In genomic region chr1:206590025-206590834, GRCh38 we compare ENCODE assay signal across 8 cellular contexts. TPM values are rescaled to one million over a fixed set of nuclear protein-coding genes. Genes with fewer than 3 reads are reported as not detected.
DNase-seq lines count a peak whose midpoint lies in the region; ATAC-seq, FAIRE-seq and TF ChIP-seq lines count a peak whose summit lies in the region.

No MANE protein-coding gene starts in this region.

- H3K4me3 Mint-ChIP-seq in T-cell = peak overlapping the region in 1 of 3 donors; percentile 41

- POLR2A ChIA-PET in T-cell (lab: Charles Lee) = no interaction called here

- H3K9me3 ChIP-seq in smooth muscle cell (replicated peaks; ENCODE audit: low read depth) = no peaks in the 10 kb centered on the region

- H2AFZ ChIP-seq in smooth muscle cell (ENCODE audit: low read depth) = no peak overlapping the region

- H3K4me1 Mint-ChIP-seq in T-cell = peaks cover 39 to 70% (median 70%) of the 10 kb centered on the region in 3 donors

- H3K27ac ChIP-seq in smooth muscle cell (ENCODE audit: low read depth) = peak overlapping the region; percentile 92

- CTCF ChIA-PET in T-cell (lab: Charles Lee) = interaction anchor here in 1 of 2 donors (1.9 kb wide), 1 partner anchor 38 kb away, joined by 5 read pairs; no protein-coding TSS in a partner anchor

- TF ChIP-seq POLR2A in H54 (IDR thresholded peaks at IDR 0.05; ENCODE audit: low read depth, low read length) = no peak

- no peaks in the 10 kb centered on the region for H3K79me2 ChIP-seq in smooth muscle cell (ENCODE audit: low read depth)

- 17% methylated on average over 8 of the region's 8 CpGs for WGBS in smooth muscle cell (ENCODE audit: low lambda C conversion rate)

- no peaks in the 10 kb centered on the region for H3K9me3 Mint-ChIP-seq in T-cell

- no peak overlapping the region for H3K4me3 ChIP-seq in choroid plexus epithelial cell (ENCODE audit: low read depth, low read length)
- no peak overlapping the region for H3K4me3 ChIP-seq in smooth muscle cell

- no peaks in the 10 kb centered on the region for H3K27me3 Mint-ChIP-seq in T-cell

- peak; percentile 79 to 95 (median 90) for ATAC-seq in T-cell (replicated peaks in 1 of 4)
- no peak for ATAC-seq in GM19395 (IDR thresholded peaks at IDR 0.05; ENCODE audit: unreplicated experiment)

- TF ChIP-seq CTCF in choroid plexus epithelial cell (conservative IDR thresholded peaks at IDR 0.05; ENCODE audit: low read depth, low read length) (peak; percentile 50), smooth muscle cell (IDR thresholded peaks at IDR 0.05; ENCODE audit: borderline replicate concordance, insufficient read depth, poor library complexity, severe bottlenecking) (peak; percentile 67)

- peak overlapping the region; percentile 67 for H3K4me2 ChIP-seq in smooth muscle cell

- H3K36me3 ChIP-seq in smooth muscle cell (ENCODE audit: low read depth) = no peaks in the 10 kb centered on the region

- H3K4me1 ChIP-seq in smooth muscle cell (ENCODE audit: low read depth) = peaks cover 35% of the 10 kb centered on the region

- H3K36me3 Mint-ChIP-seq in T-cell = peaks cover 64% of the 10 kb centered on the region

- peak; percentile 39 for DNase-seq in COLO829 (ENCODE audit: low spot score)
- peak; percentile 76 for DNase-seq in H54 (ENCODE audit: insufficient read length, low spot score)
- peak in 10 of 34 experiments; percentile 19 to 59 (median 34) for DNase-seq in T-cell
- DNase-seq in choroid plexus epithelial cell (ENCODE audit: low read depth) = peak; percentile 51
- no peak for DNase-seq in smooth muscle cell (lab: John Stamatoyannopoulos, UW; ENCODE audit: unreplicated experiment)
- DNase-seq in 8988T = no peak
- DNase-seq in cerebellum (ENCODE audit: low spot score) = no peak

- no peaks in the 10 kb centered on the region for H4K20me1 ChIP-seq in smooth muscle cell (ENCODE audit: low read depth)

- peaks cover 22% of the 10 kb centered on the region for H3F3A ChIP-seq in smooth muscle cell (ENCODE audit: low read depth)

- no peak overlapping the region for H3K9ac ChIP-seq in smooth muscle cell (ENCODE audit: low read depth)

- H3K27ac Mint-ChIP-seq in T-cell = peak overlapping the region; percentile 83 to 94

- H3K27me3 ChIP-seq in smooth muscle cell (ENCODE audit: low read depth) = no peaks in the 10 kb centered on the region

- peak; percentile 74 for FAIRE-seq in H54 (lab: Jason Lieb, UNC)

RNA-seq across cellular contexts. Expression of gene EIF2D, which starts 22.0 kb away (rescaled TPM):
- total RNA-seq in T-cell (10 to 100 TPM; 48.0 to 56.7 (median 49.3) TPM), smooth muscle cell (28.9 and 32.5 TPM in 2 replicates), cerebellum (22.5 TPM)
- 22.8 and 22.9 TPM in 2 replicates for polyA plus RNA-seq in smooth muscle cell

RNA-seq across cellular contexts. Expression of gene DYRK3, which starts 45.1 kb away (rescaled TPM):
- total RNA-seq in T-cell (1 to 10 TPM in 4 of 5 donors, under 1 TPM in 1; 0.73 to 2.0 (median 1.6) TPM), smooth muscle cell (11.1 and 21.4 TPM in 2 replicates), cerebellum (24.5 TPM)
- 6.9 and 13.7 TPM in 2 replicates for polyA plus RNA-seq in smooth muscle cell

Comparison
In these comparisons a context has a peak if more than half of its experiments do, and no peak if none do; other contexts are left out.
1. DNase-seq: peak in COLO829 (single experiment), H54 (single experiment) and choroid plexus epithelial cell (single experiment); none in smooth muscle cell (single experiment), 8988T (single experiment) and cerebellum (single experiment).